ENCODE assay signal across 1 cellular context in the genomic region with DNA sequence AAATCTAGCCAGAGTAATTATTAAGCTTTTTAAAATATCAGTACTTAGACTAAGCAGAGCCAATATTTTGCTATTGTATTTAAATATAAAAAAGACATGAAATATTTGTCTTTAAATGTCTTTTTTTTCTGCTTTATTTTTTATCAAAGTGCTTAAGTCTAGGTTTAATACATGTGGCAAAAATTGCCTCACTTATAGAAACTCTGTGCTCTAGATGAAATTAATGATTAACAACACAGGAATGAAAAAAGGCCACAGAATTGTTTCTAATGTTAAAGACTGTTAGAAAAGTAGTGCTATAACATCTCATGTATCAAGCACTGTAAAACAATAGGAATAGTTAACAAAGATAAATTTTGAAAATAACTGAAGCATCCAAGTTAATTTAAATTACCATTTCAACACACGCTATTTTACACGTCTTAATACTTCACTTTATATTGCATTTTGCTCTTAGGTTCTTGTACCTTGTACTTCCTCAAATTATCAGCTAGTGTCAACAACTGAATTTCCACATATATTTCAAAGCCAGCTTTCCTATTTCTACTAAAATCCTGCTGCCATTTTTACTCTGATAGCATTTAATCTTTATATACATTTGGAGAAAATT.
A peak's percentile ranks its signal among the peaks of the same experiment; 100 is the strongest.
TF ChIP-seq lines count a peak whose summit lies in the region.

No MANE protein-coding gene starts in this region.

TF ChIP-seq in HepG2, 621 proteins besides CTCF, POLR2A, EP300 and RAD21 (continued from another document and continues in another):
- TF ChIP-seq, protein P1, sequence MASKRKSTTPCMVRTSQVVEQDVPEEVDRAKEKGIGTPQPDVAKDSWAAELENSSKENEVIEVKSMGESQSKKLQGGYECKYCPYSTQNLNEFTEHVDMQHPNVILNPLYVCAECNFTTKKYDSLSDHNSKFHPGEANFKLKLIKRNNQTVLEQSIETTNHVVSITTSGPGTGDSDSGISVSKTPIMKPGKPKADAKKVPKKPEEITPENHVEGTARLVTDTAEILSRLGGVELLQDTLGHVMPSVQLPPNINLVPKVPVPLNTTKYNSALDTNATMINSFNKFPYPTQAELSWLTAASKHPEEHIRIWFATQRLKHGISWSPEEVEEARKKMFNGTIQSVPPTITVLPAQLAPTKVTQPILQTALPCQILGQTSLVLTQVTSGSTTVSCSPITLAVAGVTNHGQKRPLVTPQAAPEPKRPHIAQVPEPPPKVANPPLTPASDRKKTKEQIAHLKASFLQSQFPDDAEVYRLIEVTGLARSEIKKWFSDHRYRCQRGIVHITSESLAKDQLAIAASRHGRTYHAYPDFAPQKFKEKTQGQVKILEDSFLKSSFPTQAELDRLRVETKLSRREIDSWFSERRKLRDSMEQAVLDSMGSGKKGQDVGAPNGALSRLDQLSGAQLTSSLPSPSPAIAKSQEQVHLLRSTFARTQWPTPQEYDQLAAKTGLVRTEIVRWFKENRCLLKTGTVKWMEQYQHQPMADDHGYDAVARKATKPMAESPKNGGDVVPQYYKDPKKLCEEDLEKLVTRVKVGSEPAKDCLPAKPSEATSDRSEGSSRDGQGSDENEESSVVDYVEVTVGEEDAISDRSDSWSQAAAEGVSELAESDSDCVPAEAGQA (IDR thresholded peaks at IDR 0.05; ENCODE audit: low read depth), result no peak
- TF ChIP-seq, protein P1 (CRISPR knock-in tag; IDR thresholded peaks at IDR 0.05; ENCODE audit: borderline replicate concordance), result no peak
- TF ChIP-seq SCMH1 (CRISPR knock-in tag; IDR thresholded peaks at IDR 0.05; ENCODE audit: borderline replicate concordance) (no peak), EED (CRISPR knock-in tag; IDR thresholded peaks at IDR 0.05) (no peak), ZNF180 (CRISPR knock-in tag; IDR thresholded peaks at IDR 0.05; ENCODE audit: borderline replicate concordance, low read depth) (no peak), ZSCAN31 (CRISPR knock-in tag; IDR thresholded peaks at IDR 0.05; ENCODE audit: low read depth) (no peak), SRSF9 (IDR thresholded peaks at IDR 0.05; ENCODE audit: borderline replicate concordance, insufficient read depth, low read depth, low read length, poor library complexity, severe bottlenecking) (no peak), ETV6 (CRISPR knock-in tag; conservative IDR thresholded peaks at IDR 0.05) (no peak), NAIF1 (CRISPR knock-in tag; IDR thresholded peaks at IDR 0.05; ENCODE audit: borderline replicate concordance) (no peak), ZNF614 (CRISPR knock-in tag; IDR thresholded peaks at IDR 0.05; ENCODE audit: borderline replicate concordance) (no peak), ZNF33A (CRISPR knock-in tag; IDR thresholded peaks at IDR 0.05; ENCODE audit: borderline replicate concordance) (no peak), ZBTB7A (CRISPR knock-in tag; IDR thresholded peaks at IDR 0.05) (no peak), RBFOX2 (IDR thresholded peaks at IDR 0.05; ENCODE audit: low read depth, low read length) (no peak), POGZ (CRISPR knock-in tag; IDR thresholded peaks at IDR 0.05) (0 out of 2 replicates have a peak, but pooled peaks have one; percentile 40), HDAC1 (CRISPR knock-in tag; IDR thresholded peaks at IDR 0.05) (no peak), ZNF253 (CRISPR knock-in tag; IDR thresholded peaks at IDR 0.05; ENCODE audit: borderline replicate concordance) (no peak), CCAR2 (optimal IDR thresholded peaks at IDR 0.05; ENCODE audit: low read depth, low read length) (no peak), TP53 (CRISPR knock-in tag; conservative IDR thresholded peaks at IDR 0.05) (no peak), ZFP36L2 (CRISPR knock-in tag; IDR thresholded peaks at IDR 0.05) (no peak), ZSCAN25 (CRISPR knock-in tag; IDR thresholded peaks at IDR 0.05) (no peak), HCFC1 (IDR thresholded peaks at IDR 0.05; ENCODE audit: low read depth, low read length) (no peak), MEIS2 (CRISPR knock-in tag; IDR thresholded peaks at IDR 0.05) (no peak), SOX13 (IDR thresholded peaks at IDR 0.05) (no peak), SOX13 (CRISPR knock-in tag; conservative IDR thresholded peaks at IDR 0.05 in 1 of 2, IDR thresholded peaks at IDR 0.05 in 1 of 2) (0 out of 4 replicates have a peak, but pooled peaks of 1 of the 2 experiments have one; percentile 17), ZNF44 (CRISPR knock-in tag; IDR thresholded peaks at IDR 0.05) (no peak), ZFP36L1 (CRISPR knock-in tag; IDR thresholded peaks at IDR 0.05) (no peak), ZNF3 (CRISPR knock-in tag; IDR thresholded peaks at IDR 0.05) (no peak), AHR (CRISPR knock-in tag; IDR thresholded peaks at IDR 0.05) (no peak), ZNF674 (CRISPR knock-in tag; IDR thresholded peaks at IDR 0.05; ENCODE audit: low read depth) (no peak), THYN1 (CRISPR knock-in tag; IDR thresholded peaks at IDR 0.05; ENCODE audit: borderline replicate concordance, low read depth) (no peak), ZNF782 (CRISPR knock-in tag; IDR thresholded peaks at IDR 0.05; ENCODE audit: borderline replicate concordance) (no peak), THAP11 (CRISPR knock-in tag; IDR thresholded peaks at IDR 0.05) (no peak), HNF4A (CRISPR knock-in tag; IDR thresholded peaks at IDR 0.05) (peak; percentile 86), RBAK (CRISPR knock-in tag; IDR thresholded peaks at IDR 0.05) (no peak), ADNP (CRISPR knock-in tag; IDR thresholded peaks at IDR 0.05) (no peak), ZNF703 (CRISPR knock-in tag; IDR thresholded peaks at IDR 0.05; ENCODE audit: borderline replicate concordance) (no peak), ZFP62 (CRISPR knock-in tag; IDR thresholded peaks at IDR 0.05) (no peak), ELF3 (CRISPR knock-in tag; IDR thresholded peaks at IDR 0.05) (0 out of 2 replicates have a peak, but pooled peaks have one; percentile 31), CENPX (CRISPR knock-in tag; IDR thresholded peaks at IDR 0.05) (no peak), ZNF773 (CRISPR knock-in tag; IDR thresholded peaks at IDR 0.05; ENCODE audit: borderline replicate concordance) (no peak), HNRNPL (IDR thresholded peaks at IDR 0.05; ENCODE audit: low read depth, low read length) (no peak), ZMYM4 (CRISPR knock-in tag; IDR thresholded peaks at IDR 0.05) (peak; percentile 19; the same call in 1 of the 2 replicates), KDM6A (CRISPR knock-in tag; IDR thresholded peaks at IDR 0.05; ENCODE audit: low read depth) (peak; percentile 69), NBN (conservative IDR thresholded peaks at IDR 0.05) (no peak), ATRX (CRISPR knock-in tag; IDR thresholded peaks at IDR 0.05; ENCODE audit: borderline replicate concordance) (no peak)
- TF ChIP-seq, protein P2, sequence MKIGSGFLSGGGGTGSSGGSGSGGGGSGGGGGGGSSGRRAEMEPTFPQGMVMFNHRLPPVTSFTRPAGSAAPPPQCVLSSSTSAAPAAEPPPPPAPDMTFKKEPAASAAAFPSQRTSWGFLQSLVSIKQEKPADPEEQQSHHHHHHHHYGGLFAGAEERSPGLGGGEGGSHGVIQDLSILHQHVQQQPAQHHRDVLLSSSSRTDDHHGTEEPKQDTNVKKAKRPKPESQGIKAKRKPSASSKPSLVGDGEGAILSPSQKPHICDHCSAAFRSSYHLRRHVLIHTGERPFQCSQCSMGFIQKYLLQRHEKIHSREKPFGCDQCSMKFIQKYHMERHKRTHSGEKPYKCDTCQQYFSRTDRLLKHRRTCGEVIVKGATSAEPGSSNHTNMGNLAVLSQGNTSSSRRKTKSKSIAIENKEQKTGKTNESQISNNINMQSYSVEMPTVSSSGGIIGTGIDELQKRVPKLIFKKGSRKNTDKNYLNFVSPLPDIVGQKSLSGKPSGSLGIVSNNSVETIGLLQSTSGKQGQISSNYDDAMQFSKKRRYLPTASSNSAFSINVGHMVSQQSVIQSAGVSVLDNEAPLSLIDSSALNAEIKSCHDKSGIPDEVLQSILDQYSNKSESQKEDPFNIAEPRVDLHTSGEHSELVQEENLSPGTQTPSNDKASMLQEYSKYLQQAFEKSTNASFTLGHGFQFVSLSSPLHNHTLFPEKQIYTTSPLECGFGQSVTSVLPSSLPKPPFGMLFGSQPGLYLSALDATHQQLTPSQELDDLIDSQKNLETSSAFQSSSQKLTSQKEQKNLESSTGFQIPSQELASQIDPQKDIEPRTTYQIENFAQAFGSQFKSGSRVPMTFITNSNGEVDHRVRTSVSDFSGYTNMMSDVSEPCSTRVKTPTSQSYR (CRISPR knock-in tag; IDR thresholded peaks at IDR 0.05; ENCODE audit: borderline replicate concordance), result no peak
- TF ChIP-seq, protein P3, sequence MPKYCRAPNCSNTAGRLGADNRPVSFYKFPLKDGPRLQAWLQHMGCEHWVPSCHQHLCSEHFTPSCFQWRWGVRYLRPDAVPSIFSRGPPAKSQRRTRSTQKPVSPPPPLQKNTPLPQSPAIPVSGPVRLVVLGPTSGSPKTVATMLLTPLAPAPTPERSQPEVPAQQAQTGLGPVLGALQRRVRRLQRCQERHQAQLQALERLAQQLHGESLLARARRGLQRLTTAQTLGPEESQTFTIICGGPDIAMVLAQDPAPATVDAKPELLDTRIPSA (CRISPR knock-in tag; IDR thresholded peaks at IDR 0.05; ENCODE audit: borderline replicate concordance), result no peak
- TF ChIP-seq, protein P4, sequence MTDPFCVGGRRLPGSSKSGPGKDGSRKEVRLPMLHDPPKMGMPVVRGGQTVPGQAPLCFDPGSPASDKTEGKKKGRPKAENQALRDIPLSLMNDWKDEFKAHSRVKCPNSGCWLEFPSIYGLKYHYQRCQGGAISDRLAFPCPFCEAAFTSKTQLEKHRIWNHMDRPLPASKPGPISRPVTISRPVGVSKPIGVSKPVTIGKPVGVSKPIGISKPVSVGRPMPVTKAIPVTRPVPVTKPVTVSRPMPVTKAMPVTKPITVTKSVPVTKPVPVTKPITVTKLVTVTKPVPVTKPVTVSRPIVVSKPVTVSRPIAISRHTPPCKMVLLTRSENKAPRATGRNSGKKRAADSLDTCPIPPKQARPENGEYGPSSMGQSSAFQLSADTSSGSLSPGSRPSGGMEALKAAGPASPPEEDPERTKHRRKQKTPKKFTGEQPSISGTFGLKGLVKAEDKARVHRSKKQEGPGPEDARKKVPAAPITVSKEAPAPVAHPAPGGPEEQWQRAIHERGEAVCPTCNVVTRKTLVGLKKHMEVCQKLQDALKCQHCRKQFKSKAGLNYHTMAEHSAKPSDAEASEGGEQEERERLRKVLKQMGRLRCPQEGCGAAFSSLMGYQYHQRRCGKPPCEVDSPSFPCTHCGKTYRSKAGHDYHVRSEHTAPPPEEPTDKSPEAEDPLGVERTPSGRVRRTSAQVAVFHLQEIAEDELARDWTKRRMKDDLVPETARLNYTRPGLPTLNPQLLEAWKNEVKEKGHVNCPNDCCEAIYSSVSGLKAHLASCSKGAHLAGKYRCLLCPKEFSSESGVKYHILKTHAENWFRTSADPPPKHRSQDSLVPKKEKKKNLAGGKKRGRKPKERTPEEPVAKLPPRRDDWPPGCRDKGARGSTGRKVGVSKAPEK (CRISPR knock-in tag; IDR thresholded peaks at IDR 0.05; ENCODE audit: borderline replicate concordance), result no peak
- TF ChIP-seq, protein P5, sequence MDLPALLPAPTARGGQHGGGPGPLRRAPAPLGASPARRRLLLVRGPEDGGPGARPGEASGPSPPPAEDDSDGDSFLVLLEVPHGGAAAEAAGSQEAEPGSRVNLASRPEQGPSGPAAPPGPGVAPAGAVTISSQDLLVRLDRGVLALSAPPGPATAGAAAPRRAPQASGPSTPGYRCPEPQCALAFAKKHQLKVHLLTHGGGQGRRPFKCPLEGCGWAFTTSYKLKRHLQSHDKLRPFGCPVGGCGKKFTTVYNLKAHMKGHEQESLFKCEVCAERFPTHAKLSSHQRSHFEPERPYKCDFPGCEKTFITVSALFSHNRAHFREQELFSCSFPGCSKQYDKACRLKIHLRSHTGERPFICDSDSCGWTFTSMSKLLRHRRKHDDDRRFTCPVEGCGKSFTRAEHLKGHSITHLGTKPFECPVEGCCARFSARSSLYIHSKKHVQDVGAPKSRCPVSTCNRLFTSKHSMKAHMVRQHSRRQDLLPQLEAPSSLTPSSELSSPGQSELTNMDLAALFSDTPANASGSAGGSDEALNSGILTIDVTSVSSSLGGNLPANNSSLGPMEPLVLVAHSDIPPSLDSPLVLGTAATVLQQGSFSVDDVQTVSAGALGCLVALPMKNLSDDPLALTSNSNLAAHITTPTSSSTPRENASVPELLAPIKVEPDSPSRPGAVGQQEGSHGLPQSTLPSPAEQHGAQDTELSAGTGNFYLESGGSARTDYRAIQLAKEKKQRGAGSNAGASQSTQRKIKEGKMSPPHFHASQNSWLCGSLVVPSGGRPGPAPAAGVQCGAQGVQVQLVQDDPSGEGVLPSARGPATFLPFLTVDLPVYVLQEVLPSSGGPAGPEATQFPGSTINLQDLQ (CRISPR knock-in tag; IDR thresholded peaks at IDR 0.05), result no peak
- TF ChIP-seq, protein P6, sequence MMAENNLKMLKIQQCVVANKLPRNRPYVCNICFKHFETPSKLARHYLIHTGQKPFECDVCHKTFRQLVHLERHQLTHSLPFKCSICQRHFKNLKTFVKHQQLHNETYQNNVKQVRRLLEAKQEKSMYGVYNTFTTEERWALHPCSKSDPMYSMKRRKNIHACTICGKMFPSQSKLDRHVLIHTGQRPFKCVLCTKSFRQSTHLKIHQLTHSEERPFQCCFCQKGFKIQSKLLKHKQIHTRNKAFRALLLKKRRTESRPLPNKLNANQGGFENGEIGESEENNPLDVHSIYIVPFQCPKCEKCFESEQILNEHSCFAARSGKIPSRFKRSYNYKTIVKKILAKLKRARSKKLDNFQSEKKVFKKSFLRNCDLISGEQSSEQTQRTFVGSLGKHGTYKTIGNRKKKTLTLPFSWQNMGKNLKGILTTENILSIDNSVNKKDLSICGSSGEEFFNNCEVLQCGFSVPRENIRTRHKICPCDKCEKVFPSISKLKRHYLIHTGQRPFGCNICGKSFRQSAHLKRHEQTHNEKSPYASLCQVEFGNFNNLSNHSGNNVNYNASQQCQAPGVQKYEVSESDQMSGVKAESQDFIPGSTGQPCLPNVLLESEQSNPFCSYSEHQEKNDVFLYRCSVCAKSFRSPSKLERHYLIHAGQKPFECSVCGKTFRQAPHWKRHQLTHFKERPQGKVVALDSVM (CRISPR knock-in tag; IDR thresholded peaks at IDR 0.05), result no peak
- TF ChIP-seq, protein P7, sequence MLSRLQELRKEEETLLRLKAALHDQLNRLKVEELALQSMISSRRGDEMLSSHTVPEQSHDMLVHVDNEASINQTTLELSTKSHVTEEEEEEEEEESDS (CRISPR knock-in tag; IDR thresholded peaks at IDR 0.05; ENCODE audit: borderline replicate concordance), result no peak
